1 cellular context compared by ENCODE assay signal in the genomic region with DNA sequence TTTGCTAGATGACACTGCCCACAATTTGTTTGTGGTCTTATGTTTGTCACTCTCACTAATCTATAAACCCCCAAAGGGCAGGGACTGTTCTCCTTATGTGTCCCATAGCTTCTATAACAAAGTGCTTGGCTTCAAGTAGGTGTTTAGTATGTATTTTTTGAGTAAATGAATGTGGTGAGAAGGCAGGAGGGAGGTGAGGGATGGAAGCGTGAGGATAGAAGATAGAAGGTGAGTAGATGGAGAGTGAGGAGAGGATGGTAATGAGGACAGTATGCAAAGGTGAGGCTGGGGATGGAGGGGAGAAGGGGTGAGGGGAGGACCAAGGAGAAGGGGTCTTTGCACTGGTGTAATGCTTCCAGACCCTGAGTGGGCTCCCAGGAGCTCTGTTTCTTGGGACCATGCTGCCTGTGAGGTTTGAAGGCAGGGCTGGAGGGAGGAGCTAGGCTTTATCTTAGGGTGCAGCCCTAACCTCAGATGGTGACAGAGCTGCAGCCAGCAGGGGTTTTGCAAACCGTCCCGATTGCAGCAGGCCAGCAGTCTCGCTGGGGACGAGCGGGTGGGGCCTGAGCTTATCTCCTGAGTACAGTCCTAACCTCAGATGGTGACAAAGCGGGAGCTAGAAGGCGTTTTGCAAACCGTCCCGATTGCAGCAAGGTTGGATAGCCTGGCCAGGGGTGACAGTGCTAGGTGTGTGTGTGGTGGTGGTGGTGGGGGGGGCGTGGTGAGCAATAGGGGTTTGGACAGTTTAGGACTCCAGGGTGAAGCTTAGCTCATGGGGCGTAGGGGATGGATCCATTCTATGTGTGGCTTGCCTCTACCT.
TF ChIP-seq lines count a peak whose summit lies in the region.

No MANE protein-coding gene starts in this region.

TF ChIP-seq in GM23338, 12 proteins besides CTCF, POLR2A, EP300 and RAD21 (continued from another document):
- TF ChIP-seq ZNF331 (CRISPR knock-in tag; IDR thresholded peaks at IDR 0.05; ENCODE audit: low read depth) = no peak
- no peak for TF ChIP-seq CREB1 (CRISPR knock-in tag; IDR thresholded peaks at IDR 0.05; ENCODE audit: low read depth)
- TF ChIP-seq JUNB (IDR thresholded peaks at IDR 0.05; ENCODE audit: unreplicated experiment) = no peak
- TF ChIP-seq STAT1 (IDR thresholded peaks at IDR 0.05; ENCODE audit: unreplicated experiment) = no peak
- TF ChIP-seq, protein P1, sequence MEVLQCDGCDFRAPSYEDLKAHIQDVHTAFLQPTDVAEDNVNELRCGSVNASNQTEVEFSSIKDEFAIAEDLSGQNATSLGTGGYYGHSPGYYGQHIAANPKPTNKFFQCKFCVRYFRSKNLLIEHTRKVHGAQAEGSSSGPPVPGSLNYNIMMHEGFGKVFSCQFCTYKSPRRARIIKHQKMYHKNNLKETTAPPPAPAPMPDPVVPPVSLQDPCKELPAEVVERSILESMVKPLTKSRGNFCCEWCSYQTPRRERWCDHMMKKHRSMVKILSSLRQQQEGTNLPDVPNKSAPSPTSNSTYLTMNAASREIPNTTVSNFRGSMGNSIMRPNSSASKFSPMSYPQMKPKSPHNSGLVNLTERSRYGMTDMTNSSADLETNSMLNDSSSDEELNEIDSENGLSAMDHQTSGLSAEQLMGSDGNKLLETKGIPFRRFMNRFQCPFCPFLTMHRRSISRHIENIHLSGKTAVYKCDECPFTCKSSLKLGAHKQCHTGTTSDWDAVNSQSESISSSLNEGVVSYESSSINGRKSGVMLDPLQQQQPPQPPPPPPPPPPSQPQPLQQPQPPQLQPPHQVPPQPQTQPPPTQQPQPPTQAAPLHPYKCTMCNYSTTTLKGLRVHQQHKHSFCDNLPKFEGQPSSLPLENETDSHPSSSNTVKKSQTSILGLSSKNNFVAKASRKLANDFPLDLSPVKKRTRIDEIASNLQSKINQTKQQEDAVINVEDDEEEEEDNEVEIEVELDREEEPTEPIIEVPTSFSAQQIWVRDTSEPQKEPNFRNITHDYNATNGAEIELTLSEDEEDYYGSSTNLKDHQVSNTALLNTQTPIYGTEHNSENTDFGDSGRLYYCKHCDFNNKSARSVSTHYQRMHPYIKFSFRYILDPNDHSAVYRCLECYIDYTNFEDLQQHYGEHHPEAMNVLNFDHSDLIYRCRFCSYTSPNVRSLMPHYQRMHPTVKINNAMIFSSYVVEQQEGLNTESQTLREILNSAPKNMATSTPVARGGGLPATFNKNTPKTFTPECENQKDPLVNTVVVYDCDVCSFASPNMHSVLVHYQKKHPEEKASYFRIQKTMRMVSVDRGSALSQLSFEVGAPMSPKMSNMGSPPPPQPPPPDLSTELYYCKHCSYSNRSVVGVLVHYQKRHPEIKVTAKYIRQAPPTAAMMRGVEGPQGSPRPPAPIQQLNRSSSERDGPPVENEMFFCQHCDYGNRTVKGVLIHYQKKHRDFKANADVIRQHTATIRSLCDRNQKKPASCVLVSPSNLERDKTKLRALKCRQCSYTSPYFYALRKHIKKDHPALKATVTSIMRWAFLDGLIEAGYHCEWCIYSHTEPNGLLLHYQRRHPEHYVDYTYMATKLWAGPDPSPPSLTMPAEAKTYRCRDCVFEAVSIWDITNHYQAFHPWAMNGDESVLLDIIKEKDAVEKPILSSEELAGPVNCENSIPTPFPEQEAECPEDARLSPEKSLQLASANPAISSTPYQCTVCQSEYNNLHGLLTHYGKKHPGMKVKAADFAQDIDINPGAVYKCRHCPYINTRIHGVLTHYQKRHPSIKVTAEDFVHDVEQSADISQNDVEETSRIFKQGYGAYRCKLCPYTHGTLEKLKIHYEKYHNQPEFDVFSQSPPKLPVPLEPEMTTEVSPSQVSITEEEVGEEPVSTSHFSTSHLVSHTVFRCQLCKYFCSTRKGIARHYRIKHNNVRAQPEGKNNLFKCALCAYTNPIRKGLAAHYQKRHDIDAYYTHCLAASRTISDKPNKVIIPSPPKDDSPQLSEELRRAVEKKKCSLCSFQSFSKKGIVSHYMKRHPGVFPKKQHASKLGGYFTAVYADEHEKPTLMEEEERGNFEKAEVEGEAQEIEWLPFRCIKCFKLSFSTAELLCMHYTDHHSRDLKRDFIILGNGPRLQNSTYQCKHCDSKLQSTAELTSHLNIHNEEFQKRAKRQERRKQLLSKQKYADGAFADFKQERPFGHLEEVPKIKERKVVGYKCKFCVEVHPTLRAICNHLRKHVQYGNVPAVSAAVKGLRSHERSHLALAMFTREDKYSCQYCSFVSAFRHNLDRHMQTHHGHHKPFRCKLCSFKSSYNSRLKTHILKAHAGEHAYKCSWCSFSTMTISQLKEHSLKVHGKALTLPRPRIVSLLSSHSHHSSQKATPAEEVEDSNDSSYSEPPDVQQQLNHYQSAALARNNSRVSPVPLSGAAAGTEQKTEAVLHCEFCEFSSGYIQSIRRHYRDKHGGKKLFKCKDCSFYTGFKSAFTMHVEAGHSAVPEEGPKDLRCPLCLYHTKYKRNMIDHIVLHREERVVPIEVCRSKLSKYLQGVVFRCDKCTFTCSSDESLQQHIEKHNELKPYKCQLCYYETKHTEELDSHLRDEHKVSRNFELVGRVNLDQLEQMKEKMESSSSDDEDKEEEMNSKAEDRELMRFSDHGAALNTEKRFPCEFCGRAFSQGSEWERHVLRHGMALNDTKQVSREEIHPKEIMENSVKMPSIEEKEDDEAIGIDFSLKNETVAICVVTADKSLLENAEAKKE (CRISPR knock-in tag; IDR thresholded peaks at IDR 0.05) = no peak
- TF ChIP-seq ZNF114 (CRISPR knock-in tag; IDR thresholded peaks at IDR 0.05) = no peak
- TF ChIP-seq REST (IDR thresholded peaks at IDR 0.05; ENCODE audit: unreplicated experiment) = no peak
